In genomic region chr6:11233936-11234573, GRCh38 we compare ENCODE assay signal across 1 cellular context.
TF ChIP-seq lines count a peak whose summit lies in the region.

No MANE protein-coding gene starts in this region.

TF ChIP-seq in HepG2, 621 proteins besides CTCF, POLR2A, EP300 and RAD21 (continued from another document):
- no peak for TF ChIP-seq ARID4A (CRISPR knock-in tag; IDR thresholded peaks at IDR 0.05; ENCODE audit: borderline replicate concordance)
- peak; percentile 14; the same call in 1 of the 2 replicates for TF ChIP-seq RXRB (CRISPR knock-in tag; IDR thresholded peaks at IDR 0.05; ENCODE audit: borderline replicate concordance)
- no peak for TF ChIP-seq SAFB2 (CRISPR knock-in tag; IDR thresholded peaks at IDR 0.05; ENCODE audit: borderline replicate concordance, low read depth)
- no peak for TF ChIP-seq ISL2 (CRISPR knock-in tag; IDR thresholded peaks at IDR 0.05)
- no peak for TF ChIP-seq ZNF343 (CRISPR knock-in tag; IDR thresholded peaks at IDR 0.05)
- peak; percentile 78 for TF ChIP-seq CEBPG (CRISPR knock-in tag; IDR thresholded peaks at IDR 0.05)
- TF ChIP-seq SNAI1 (CRISPR knock-in tag; IDR thresholded peaks at IDR 0.05; ENCODE audit: borderline replicate concordance): 0 out of 2 replicates have a peak, but pooled peaks have one; percentile 41
- TF ChIP-seq BATF2 (CRISPR knock-in tag; IDR thresholded peaks at IDR 0.05): no peak
- no peak for TF ChIP-seq AKNA (CRISPR knock-in tag; IDR thresholded peaks at IDR 0.05; ENCODE audit: borderline replicate concordance)
- no peak for TF ChIP-seq ATF4 (CRISPR knock-in tag; IDR thresholded peaks at IDR 0.05)
- TF ChIP-seq TEAD3 (CRISPR knock-in tag; optimal IDR thresholded peaks at IDR 0.05; ENCODE audit: borderline replicate concordance): peak; percentile 15
- TF ChIP-seq ZNF383 (CRISPR knock-in tag; IDR thresholded peaks at IDR 0.05; ENCODE audit: borderline replicate concordance): 0 out of 2 replicates have a peak, but pooled peaks have one; percentile 21
- TF ChIP-seq THAP11 (CRISPR knock-in tag; IDR thresholded peaks at IDR 0.05): 0 out of 2 replicates have a peak, but pooled peaks have one; percentile 18
- TF ChIP-seq PATZ1 (CRISPR knock-in tag; IDR thresholded peaks at IDR 0.05): 0 out of 2 replicates have a peak, but pooled peaks have one; percentile 31
- no peak for TF ChIP-seq RCOR2 (CRISPR knock-in tag; IDR thresholded peaks at IDR 0.05)
- no peak for TF ChIP-seq ZNF7 (CRISPR knock-in tag; IDR thresholded peaks at IDR 0.05)
- peak; percentile 34; the same call in 1 of the 2 replicates for TF ChIP-seq ZNF317 (CRISPR knock-in tag; IDR thresholded peaks at IDR 0.05)
- TF ChIP-seq LCORL (IDR thresholded peaks at IDR 0.05): no peak
- TF ChIP-seq LCORL (CRISPR knock-in tag; IDR thresholded peaks at IDR 0.05): 0 out of 2 replicates have a peak, but pooled peaks have one; percentile 16
- TF ChIP-seq HMG20A (CRISPR knock-in tag; IDR thresholded peaks at IDR 0.05; ENCODE audit: borderline replicate concordance): no peak
- peak; percentile 12; the same call in 1 of the 2 replicates for TF ChIP-seq ZFY (CRISPR knock-in tag; IDR thresholded peaks at IDR 0.05)
- 0 out of 2 replicates have a peak, but pooled peaks have one; percentile 62 for TF ChIP-seq MBD4 (IDR thresholded peaks at IDR 0.05; ENCODE audit: borderline replicate concordance, low read length)
- peak; percentile 67; the same call in 1 of the 2 replicates for TF ChIP-seq TGIF2 (CRISPR knock-in tag; IDR thresholded peaks at IDR 0.05)
- TF ChIP-seq SOX13 (IDR thresholded peaks at IDR 0.05): no peak
- peak in 1 of 2 experiments; percentile 34; a peak in 1 of 4 replicates for TF ChIP-seq SOX13 (CRISPR knock-in tag; conservative IDR thresholded peaks at IDR 0.05 in 1 of 2, IDR thresholded peaks at IDR 0.05 in 1 of 2)
- 0 out of 2 replicates have a peak, but pooled peaks have one; percentile 28 for TF ChIP-seq ZNF354B (CRISPR knock-in tag; IDR thresholded peaks at IDR 0.05)
- 0 out of 2 replicates have a peak, but pooled peaks have one; percentile 15 for TF ChIP-seq ELF3 (CRISPR knock-in tag; IDR thresholded peaks at IDR 0.05)
- peak; percentile 85 for TF ChIP-seq CEBPB (IDR thresholded peaks at IDR 0.05; ENCODE audit: borderline replicate concordance, low read depth, low read length)
- TF ChIP-seq XRCC5 (optimal IDR thresholded peaks at IDR 0.05; ENCODE audit: low read length): no peak
